ENCODE assay signal across 2 cellular contexts in the genomic region with DNA sequence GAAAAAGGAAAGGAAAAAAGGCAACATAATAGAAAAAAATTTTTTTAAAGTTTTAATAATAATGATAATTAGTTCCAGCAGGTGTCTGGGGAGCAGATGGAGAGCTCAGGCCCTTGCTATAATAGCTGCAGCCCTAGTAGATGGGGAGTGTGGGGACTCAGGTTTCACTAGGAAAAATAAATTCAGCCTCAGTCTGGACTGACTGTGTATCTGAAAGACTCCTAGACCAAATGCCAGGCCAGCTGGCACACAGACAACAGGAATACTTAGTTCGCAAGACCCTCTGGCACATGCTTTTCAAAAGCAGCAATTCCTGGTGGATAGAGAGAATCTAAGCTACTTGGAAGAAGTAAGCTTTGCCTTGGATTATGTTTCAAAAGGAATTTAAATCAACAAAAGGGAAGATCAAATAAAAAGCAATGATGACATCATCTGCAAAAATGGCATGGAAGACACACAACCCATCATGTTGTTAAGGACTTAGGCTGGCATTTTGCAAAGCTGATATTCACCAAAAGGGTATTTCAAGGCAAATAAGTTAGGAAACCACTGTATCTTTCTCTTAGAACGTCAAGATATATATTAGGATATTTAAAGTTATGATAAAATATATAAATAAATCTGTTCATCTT.
TF ChIP-seq lines count a peak whose summit lies in the region.

No MANE protein-coding gene starts in this region.

TF ChIP-seq in A549, 52 proteins besides CTCF, POLR2A, EP300 and RAD21 (continued from another document):
- TF ChIP-seq, protein P1, sequence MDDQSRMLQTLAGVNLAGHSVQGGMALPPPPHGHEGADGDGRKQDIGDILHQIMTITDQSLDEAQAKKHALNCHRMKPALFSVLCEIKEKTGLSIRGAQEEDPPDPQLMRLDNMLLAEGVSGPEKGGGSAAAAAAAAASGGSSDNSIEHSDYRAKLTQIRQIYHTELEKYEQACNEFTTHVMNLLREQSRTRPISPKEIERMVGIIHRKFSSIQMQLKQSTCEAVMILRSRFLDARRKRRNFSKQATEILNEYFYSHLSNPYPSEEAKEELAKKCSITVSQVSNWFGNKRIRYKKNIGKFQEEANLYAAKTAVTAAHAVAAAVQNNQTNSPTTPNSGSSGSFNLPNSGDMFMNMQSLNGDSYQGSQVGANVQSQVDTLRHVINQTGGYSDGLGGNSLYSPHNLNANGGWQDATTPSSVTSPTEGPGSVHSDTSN (IDR thresholded peaks at IDR 0.05): no peak
- TF ChIP-seq EHMT2 (IDR thresholded peaks at IDR 0.05; ENCODE audit: low read depth) (no peak), RNF2 (IDR thresholded peaks at IDR 0.05; ENCODE audit: borderline replicate concordance, low read depth) (no peak), JUNB (IDR thresholded peaks at IDR 0.05) (no peak), NR3C1 (IDR thresholded peaks at IDR 0.05) (no peak), HEYL (CRISPR knock-in tag; IDR thresholded peaks at IDR 0.05) (no peak), FOSB (CRISPR knock-in tag; IDR thresholded peaks at IDR 0.05) (no peak), MAZ (IDR thresholded peaks at IDR 0.05; ENCODE audit: borderline replicate concordance, low read depth, low read length) (no peak), GATA3 (IDR thresholded peaks at IDR 0.05; ENCODE audit: borderline replicate concordance) (no peak), RFX5 (IDR thresholded peaks at IDR 0.05) (no peak)
- TF ChIP-seq, protein P2, sequence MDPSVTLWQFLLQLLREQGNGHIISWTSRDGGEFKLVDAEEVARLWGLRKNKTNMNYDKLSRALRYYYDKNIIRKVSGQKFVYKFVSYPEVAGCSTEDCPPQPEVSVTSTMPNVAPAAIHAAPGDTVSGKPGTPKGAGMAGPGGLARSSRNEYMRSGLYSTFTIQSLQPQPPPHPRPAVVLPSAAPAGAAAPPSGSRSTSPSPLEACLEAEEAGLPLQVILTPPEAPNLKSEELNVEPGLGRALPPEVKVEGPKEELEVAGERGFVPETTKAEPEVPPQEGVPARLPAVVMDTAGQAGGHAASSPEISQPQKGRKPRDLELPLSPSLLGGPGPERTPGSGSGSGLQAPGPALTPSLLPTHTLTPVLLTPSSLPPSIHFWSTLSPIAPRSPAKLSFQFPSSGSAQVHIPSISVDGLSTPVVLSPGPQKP (IDR thresholded peaks at IDR 0.05; ENCODE audit: low read depth, low read length): no peak
- TF ChIP-seq, protein P3, sequence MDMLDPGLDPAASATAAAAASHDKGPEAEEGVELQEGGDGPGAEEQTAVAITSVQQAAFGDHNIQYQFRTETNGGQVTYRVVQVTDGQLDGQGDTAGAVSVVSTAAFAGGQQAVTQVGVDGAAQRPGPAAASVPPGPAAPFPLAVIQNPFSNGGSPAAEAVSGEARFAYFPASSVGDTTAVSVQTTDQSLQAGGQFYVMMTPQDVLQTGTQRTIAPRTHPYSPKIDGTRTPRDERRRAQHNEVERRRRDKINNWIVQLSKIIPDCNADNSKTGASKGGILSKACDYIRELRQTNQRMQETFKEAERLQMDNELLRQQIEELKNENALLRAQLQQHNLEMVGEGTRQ (IDR thresholded peaks at IDR 0.05): no peak

TF ChIP-seq in IMR-90, 13 proteins besides CTCF, POLR2A, EP300 and RAD21 (continued from another document):
- TF ChIP-seq, protein P2 (IDR thresholded peaks at IDR 0.05; ENCODE audit: borderline replicate concordance, low read depth, low read length): no peak
- TF ChIP-seq, protein P3 (IDR thresholded peaks at IDR 0.05; ENCODE audit: low read depth, low read length): no peak
- no peak for TF ChIP-seq RFX5 (IDR thresholded peaks at IDR 0.05; ENCODE audit: low read depth, low read length)
